In genomic region chr16:14072360-14072759, GRCh38 we compare ENCODE assay signal across 8 cellular contexts. TPM values are rescaled to one million over a fixed set of nuclear protein-coding genes. Genes with fewer than 3 reads are reported as not detected.
DNase-seq lines count a peak whose midpoint lies in the region; ATAC-seq and TF ChIP-seq lines count a peak whose summit lies in the region.

No MANE protein-coding gene starts in this region.

- intact Hi-C loops in prostate gland (cut with DNase I) (loop anchor here (5.0 to 10.0 kb wide), 2 partner anchors 120 to 148 kb away; partner anchors contain the start of gene ERCC4), lower leg skin (cut with DNase I; ENCODE audit: low total_unique reads) (no loop called here)

- TF ChIP-seq CTCF in GM06990 (IDR thresholded peaks at IDR 0.05; ENCODE audit: insufficient read depth, low read length, poor library complexity, severe bottlenecking) (no peak), fibroblast of mammary gland (conservative IDR thresholded peaks at IDR 0.05; ENCODE audit: control insufficient read depth, insufficient read depth, low read depth, low read length) (no peak), prostate gland (IDR thresholded peaks at IDR 0.05) (no peak), lower leg skin (IDR thresholded peaks at IDR 0.05) (no peak)

- no peaks in the 10 kb centered on the region for H3K4me1 ChIP-seq in prostate gland (replicated peaks)

- no peaks in the 10 kb centered on the region for H3K27me3 ChIP-seq in GM06990 (replicated peaks; ENCODE audit: control insufficient read depth, insufficient read depth, low read length)
- H3K27me3 ChIP-seq in prostate gland (replicated peaks; ENCODE audit: insufficient read depth) = no peaks in the 10 kb centered on the region

- no peak for TF ChIP-seq POLR2A in prostate gland (IDR thresholded peaks at IDR 0.05)
- TF ChIP-seq POLR2A in GM18505 (IDR thresholded peaks at IDR 0.05; ENCODE audit: borderline replicate concordance, extremely low read depth, insufficient read depth, insufficient read length) = no peak
- no peak for TF ChIP-seq POLR2A in lower leg skin (IDR thresholded peaks at IDR 0.05)

- H3K4me3 ChIP-seq in GM06990 (replicated peaks; ENCODE audit: low read depth, low read length) (peak overlapping the region; percentile 90; the same call in 1 of the 2 replicates), SK-N-MC (peak overlapping the region; percentile 98), fibroblast of mammary gland (ENCODE audit: control insufficient read depth, low read depth, low read length) (peak overlapping the region; percentile 72), prostate gland (peak overlapping the region; percentile 87 to 91), lower leg skin (ENCODE audit: low read depth, poor library complexity, severe bottlenecking) (no peak overlapping the region)

- peak overlapping the region; percentile 93 for H3K9ac ChIP-seq in SK-N-MC (ENCODE audit: insufficient read length)

- 81% methylated on average over 6 of the region's 6 CpGs for WGBS in prostate gland
- 82 to 84% methylated on average over 6 of the region's 6 CpGs for WGBS in lower leg skin, 2 donors

- no peak for DNase-seq in GM06990 (ENCODE audit: extremely low read depth, insufficient read length)
- no peak for DNase-seq in SK-N-MC (ENCODE audit: low read depth, low spot score)
- no peak for DNase-seq in fibroblast of mammary gland (ENCODE audit: low read depth)
- no peak for DNase-seq in prostate gland (ENCODE audit: low spot score)
- DNase-seq in NCI-H526 (lab: John Stamatoyannopoulos, UW) = no peak
- DNase-seq in lower leg skin (ENCODE audit: low spot score in 2 of 2) = no peak
- DNase-seq in hypothalamus (lab: John Stamatoyannopoulos, UW) = no peak

- no peaks in the 10 kb centered on the region for H3K9me3 ChIP-seq in SK-N-MC (ENCODE audit: low read depth, low read length)
- no peaks in the 10 kb centered on the region for H3K9me3 ChIP-seq in prostate gland

- no peaks in the 10 kb centered on the region; the same call in none of the 2 replicates for H3K36me3 ChIP-seq in GM06990 (ENCODE audit: control insufficient read depth, insufficient read depth, low read length)
- H3K36me3 ChIP-seq in SK-N-MC (ENCODE audit: insufficient read depth, low read length) = no peaks in the 10 kb centered on the region; the same call in 1 of the 2 replicates
- H3K36me3 ChIP-seq in prostate gland = no peaks in the 10 kb centered on the region

- no peak for ATAC-seq in GM18505 (IDR thresholded peaks at IDR 0.05; ENCODE audit: unreplicated experiment)

- H3K27ac ChIP-seq in SK-N-MC (no peak overlapping the region), prostate gland (peak overlapping the region; percentile 89 to 90)

RNA-seq across cellular contexts. Expression of gene MRTFB, which starts 1.2 kb away (rescaled TPM):
- total RNA-seq in prostate gland (100 to 1,000 TPM in 1 of 2 donors, 10 to 100 TPM in 1; 46.5 to 102 TPM), lower leg skin (100 to 1,000 TPM in 1 of 4 donors, 10 to 100 TPM in 3; 31.9 to 128 (median 56.4) TPM)
